ENCODE assay signal across 21 cellular contexts in the genomic region with DNA sequence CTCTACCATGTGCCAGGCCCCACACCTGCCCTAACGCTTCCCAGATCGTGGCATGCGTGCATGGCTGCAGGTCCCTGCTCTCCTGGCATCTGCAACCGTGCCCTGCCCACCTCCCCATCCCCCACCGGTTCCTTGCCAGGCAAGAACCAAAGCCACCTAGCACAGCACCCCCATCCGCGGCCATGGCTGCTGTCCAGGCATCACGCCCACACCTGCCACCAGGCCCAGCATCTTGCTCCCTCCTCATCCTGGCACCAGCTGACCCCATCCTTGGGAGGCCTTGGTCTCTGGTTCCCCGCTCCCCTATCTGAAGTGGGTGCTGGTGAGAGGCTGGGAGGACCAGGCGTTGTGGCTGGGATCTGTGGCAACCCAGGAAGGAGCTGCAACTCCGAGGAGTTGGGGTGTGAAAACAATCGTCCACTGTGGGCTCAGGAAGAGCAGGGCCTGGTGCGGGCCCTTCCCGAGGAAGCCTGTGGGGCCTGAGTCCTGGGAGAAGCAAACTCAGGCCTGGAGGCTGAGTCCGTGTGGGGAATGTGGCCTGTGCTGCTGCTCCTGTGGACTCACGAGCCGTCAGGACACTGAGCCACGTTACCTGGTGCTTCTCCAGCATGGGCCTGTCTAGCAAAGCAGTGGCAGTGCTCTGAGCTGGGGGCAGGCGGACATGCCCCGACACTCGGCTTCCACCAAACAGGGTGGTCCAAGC.
DNase-seq lines count a peak whose midpoint lies in the region; ATAC-seq, FAIRE-seq and TF ChIP-seq lines count a peak whose summit lies in the region.
"Had no signal": no experiment of that assay in that cellular context is flagged by ENCODE, and none has a peak within 500 bp of the region (broad histone marks: within the 10 kb centered on the region; RNA-seq: fewer than 3 reads in every experiment).

No MANE protein-coding gene starts in this region.

- H3K79me2 ChIP-seq in H1 (ENCODE audit: control insufficient read depth in 1 of 2, insufficient read depth in 2 of 2, low read length in 2 of 2) (no peaks in the 10 kb centered on the region), osteoblast (ENCODE audit: insufficient read depth, low read length) (no peaks in the 10 kb centered on the region), Karpas-422 (ENCODE audit: low read length) (no peaks in the 10 kb centered on the region)

- DNase-seq in activated T-cell treated with anti-CD3 and anti-CD28 coated beads, Interleukin-2, amount 50 U/mL, for 1 hour = peak; percentile 10
- DNase-seq in activated T-cell treated with anti-CD3 and anti-CD28 coated beads for 4 hours (no peak), H1 (ENCODE audit: low read depth in 1 of 2, low spot score in 2 of 2) (no peak), osteoblast (ENCODE audit: insufficient read length, low spot score, missing footprints) (peak; percentile 85), tibial artery (peak; percentile 9 to 59), Karpas-422 (no peak)
- DNase-seq: 8988T; CD4-positive, alpha-beta memory T cell; DMS153; DMS79; GDM1; GM23248; HCEC 1CT; IMR-90 had no signal

- H2BK5ac ChIP-seq in H1 (ENCODE audit: low read depth, low read length) = no peak overlapping the region

- no peaks in the 10 kb centered on the region for H3K36me3 ChIP-seq in H1 (ENCODE audit: control insufficient read depth in 2 of 4, insufficient read depth in 4 of 4, low read length in 3 of 4)
- H3K36me3 ChIP-seq in osteoblast (ENCODE audit: insufficient read depth, low read length) = no peaks in the 10 kb centered on the region
- H3K36me3 ChIP-seq in tibial artery = no peaks in the 10 kb centered on the region
- no peaks in the 10 kb centered on the region for H3K36me3 ChIP-seq in Karpas-422 (ENCODE audit: insufficient read depth, low read length)
- H3K36me3 ChIP-seq: BLaER1 had no signal

- H3K79me1 ChIP-seq in H1 (ENCODE audit: low read depth, low read length) = no peaks in the 10 kb centered on the region

- H3K4me2 ChIP-seq in H1 (ENCODE audit: insufficient read depth in 1 of 2, low read depth in 2 of 2, low read length in 2 of 2) = no peak overlapping the region
- H3K4me2 ChIP-seq in osteoblast (ENCODE audit: insufficient read depth, low read length) = no peak overlapping the region
- H3K4me2 ChIP-seq in Karpas-422 (ENCODE audit: low read depth, low read length, poor library complexity, severe bottlenecking) = no peak overlapping the region
- H3K4me2 ChIP-seq: BLaER1 had no signal

- H3K14ac ChIP-seq in H1 (ENCODE audit: insufficient read length) = no peak overlapping the region

- intact Hi-C loops in tibial artery (cut with DNase I; ENCODE audit: low total_unique reads) = no loop called here

- no peak overlapping the region for H4K5ac ChIP-seq in H1 (ENCODE audit: insufficient read length, low read depth, low read length)

- no peak for TF ChIP-seq CTCF in H1 (IDR thresholded peaks at IDR 0.05; ENCODE audit: control extremely low read depth in 1 of 3, insufficient read depth in 1 of 3, low read depth in 1 of 3, low read length in 3 of 3)
- no peak for TF ChIP-seq CTCF in osteoblast (IDR thresholded peaks at IDR 0.05; ENCODE audit: extremely low read depth, low read depth, low read length)
- no peak for TF ChIP-seq CTCF in tibial artery (IDR thresholded peaks at IDR 0.05)

- H3K18ac ChIP-seq in H1 (ENCODE audit: extremely low read depth, low read length) = no peak overlapping the region

- H3K9ac ChIP-seq in H1 (replicated peaks in 1 of 4; ENCODE audit: extremely low read depth in 1 of 4, low read depth in 3 of 4, low read length in 3 of 4) (no peak overlapping the region), Karpas-422 (ENCODE audit: low read length) (no peak overlapping the region)
- H3K9ac ChIP-seq: BLaER1, GM23248 had no signal

- H3K23me2 ChIP-seq in H1 (ENCODE audit: low read depth, low read length) = no peaks in the 10 kb centered on the region

- FAIRE-seq in H1 (lab: Jason Lieb, UNC) = no peak
- FAIRE-seq: GM12892, GM18507, H54 had no signal

- H2BK12ac ChIP-seq in H1 (ENCODE audit: low read depth, low read length) = no peak overlapping the region

- H3K27ac ChIP-seq in H1 (ENCODE audit: low read depth, low read length) = no peak overlapping the region
- H3K27ac ChIP-seq in osteoblast (ENCODE audit: low read depth, low read length) = no peak overlapping the region
- no peak overlapping the region for H3K27ac ChIP-seq in tibial artery
- no peak overlapping the region for H3K27ac ChIP-seq in Karpas-422 (ENCODE audit: low read length)
- H3K27ac ChIP-seq: BLaER1, GM23248, HL-60 had no signal

- POLR2A ChIA-PET in H1 (lab: Charles Lee; ENCODE audit: partially characterized antibody) = no interaction called here

- no peak overlapping the region for H3K4me3 ChIP-seq in H1 (ENCODE audit: extremely low read depth in 1 of 4, insufficient read depth in 2 of 4, low read depth in 3 of 4, low read length in 4 of 4)
- no peak overlapping the region for H3K4me3 ChIP-seq in osteoblast (ENCODE audit: insufficient read depth, low read length)
- H3K4me3 ChIP-seq in tibial artery = no peak overlapping the region
- H3K4me3 ChIP-seq in Karpas-422 (ENCODE audit: low read length) = no peak overlapping the region
- H3K4me3 ChIP-seq: BLaER1, GM23248 had no signal

- H3K27me3 ChIP-seq in H1 (replicated peaks in 1 of 4; ENCODE audit: control insufficient read depth in 3 of 4, extremely low read depth in 1 of 4, insufficient read depth in 3 of 4, low read length in 3 of 4) = no peaks in the 10 kb centered on the region
- no peaks in the 10 kb centered on the region for H3K27me3 ChIP-seq in osteoblast (ENCODE audit: insufficient read depth, low read length)
- H3K27me3 ChIP-seq in tibial artery = peaks cover 0 to 11% of the 10 kb centered on the region in 2 donors
- H3K27me3 ChIP-seq in Karpas-422 (ENCODE audit: low read length) = no peaks in the 10 kb centered on the region
- H3K27me3 ChIP-seq: BLaER1 had no signal

- H2BK120ac ChIP-seq in H1 (replicated peaks; ENCODE audit: low read depth, low read length) = no peak overlapping the region

- no peak overlapping the region for H3K23ac ChIP-seq in H1 (ENCODE audit: insufficient read length)

- WGBS in H1 (ENCODE audit: extremely low coverage in 1 of 2, insufficient coverage in 1 of 2, insufficient read length in 1 of 2, insufficient replicate concordance in 2 of 2, low coverage in 1 of 2, low lambda C conversion rate in 2 of 2, missing lambda C conversion rate in 1 of 2), 2 experiments = 90% methylated on average over 19 of the region's 21 CpGs; no CpG with 5 or more reads in 1 of the 2 experiments

- no peak overlapping the region for H3K4ac ChIP-seq in H1 (replicated peaks; ENCODE audit: insufficient read length, low read depth, low read length)

- H2BK15ac ChIP-seq in H1 (ENCODE audit: low read length) = no peak overlapping the region

- H3K9me2 ChIP-seq in Karpas-422 (replicated peaks; ENCODE audit: insufficient read depth, low read length) = no peaks in the 10 kb centered on the region

- TF ChIP-seq POLR2A in H1 (IDR thresholded peaks at IDR 0.05; ENCODE audit: control extremely low read depth in 1 of 2, low read depth in 2 of 2, low read length in 2 of 2) = no peak

- TF ChIP-seq EP300 in H1 (IDR thresholded peaks at IDR 0.05; ENCODE audit: borderline replicate concordance in 1 of 2, low read depth in 2 of 2, low read length in 2 of 2) = no peak

- H4K91ac ChIP-seq in H1 (replicated peaks; ENCODE audit: insufficient read length, low read length) = no peak overlapping the region

- H4K20me1 ChIP-seq in H1 (replicated peaks in 1 of 2; ENCODE audit: control insufficient read depth in 1 of 2, insufficient read depth in 2 of 2, low read length in 2 of 2) = no peaks in the 10 kb centered on the region
- no peaks in the 10 kb centered on the region for H4K20me1 ChIP-seq in osteoblast (ENCODE audit: insufficient read depth, low read length)
- no peaks in the 10 kb centered on the region for H4K20me1 ChIP-seq in Karpas-422 (ENCODE audit: insufficient read depth, low read depth, low read length)
- H4K20me1 ChIP-seq: BLaER1 had no signal

- H3K9me3 ChIP-seq in H1 (ENCODE audit: insufficient read depth in 2 of 2, low read depth in 1 of 2, low read length in 1 of 2) = no peaks in the 10 kb centered on the region
- H3K9me3 ChIP-seq in osteoblast (ENCODE audit: low read depth, low read length) = no peaks in the 10 kb centered on the region
- H3K9me3 ChIP-seq in tibial artery = peaks cover 0 to 3% (median 0%) of the 10 kb centered on the region in 3 donors
- no peaks in the 10 kb centered on the region for H3K9me3 ChIP-seq in Karpas-422 (ENCODE audit: low read length)
- H3K9me3 ChIP-seq: BLaER1 had no signal

- H2AK5ac ChIP-seq in H1 (ENCODE audit: low read depth, low read length) = 0 out of 2 replicates have a peak overlapping the region, but pooled peaks have one; percentile 65

- H2AFZ ChIP-seq in H1 (ENCODE audit: low read length) (no peak overlapping the region), osteoblast (ENCODE audit: low read length) (no peak overlapping the region), Karpas-422 (ENCODE audit: low read length) (no peak overlapping the region)
- H2AFZ ChIP-seq: GM23248 had no signal

- no peak overlapping the region for H4K8ac ChIP-seq in H1 (ENCODE audit: extremely low read depth, insufficient read depth, low read length)

- H2BK20ac ChIP-seq in H1 (ENCODE audit: low read length) = no peak overlapping the region; the same call in 1 of the 2 replicates

- CTCF ChIA-PET in H1 (lab: Charles Lee; ENCODE audit: partially characterized antibody) = interaction anchor here (1.6 to 1.9 kb wide), 2 partner anchors 14 kb away, joined by 3 to 7 read pairs; no protein-coding TSS in a partner anchor

- no peak for TF ChIP-seq RAD21 in H1 (IDR thresholded peaks at IDR 0.05 in 1 of 2, conservative IDR thresholded peaks at IDR 0.05 in 1 of 2; ENCODE audit: low read depth in 2 of 2, low read length in 2 of 2)

- ATAC-seq in GM21423 (IDR thresholded peaks at IDR 0.05; ENCODE audit: unreplicated experiment) = no peak
- no peak for ATAC-seq in GM19023 (IDR thresholded peaks at IDR 0.05; ENCODE audit: unreplicated experiment)

- H3K4me1 ChIP-seq in H1 (replicated peaks in 1 of 4; ENCODE audit: control insufficient read depth in 3 of 4, insufficient read depth in 4 of 4, low read length in 3 of 4) = peaks cover 0 to 3% (median 0%) of the 10 kb centered on the region in 4 experiments; a peak in 1 of 7 replicates
- H3K4me1 ChIP-seq in osteoblast (ENCODE audit: insufficient read depth, low read length) = no peaks in the 10 kb centered on the region
- no peaks in the 10 kb centered on the region for H3K4me1 ChIP-seq in tibial artery
- no peaks in the 10 kb centered on the region for H3K4me1 ChIP-seq in Karpas-422 (ENCODE audit: low read length)

- no peak overlapping the region for H3K56ac ChIP-seq in H1 (replicated peaks; ENCODE audit: insufficient read length, low read depth, low read length)

TF ChIP-seq in H1, 55 proteins besides CTCF, POLR2A, EP300 and RAD21 (continues in another document):
- TF ChIP-seq ZNF274 (IDR thresholded peaks at IDR 0.05; ENCODE audit: borderline replicate concordance, extremely low read depth, low read length) (no peak), SIN3A (conservative IDR thresholded peaks at IDR 0.05 in 1 of 2, IDR thresholded peaks at IDR 0.05 in 1 of 2; ENCODE audit: low read depth in 1 of 2, low read length in 2 of 2) (no peak), SP1 (IDR thresholded peaks at IDR 0.05; ENCODE audit: low read depth, low read length) (no peak), BCL11A (IDR thresholded peaks at IDR 0.05; ENCODE audit: low read depth in 2 of 2, low read length in 2 of 2) (no peak), ASH2L (IDR thresholded peaks at IDR 0.05; ENCODE audit: low read length) (no peak)

Comparison
In these comparisons a context has a peak if more than half of its experiments do, and no peak if none do; other contexts are left out.
1. DNase-seq: peak in activated T-cell treated with anti-CD3 and anti-CD28 coated beads, Interleukin-2, amount 50 U/mL, for 1 hour (single experiment), osteoblast (single experiment) and tibial artery (2 of 2); none in activated T-cell treated with anti-CD3 and anti-CD28 coated beads for 4 hours (single experiment), H1 (0 of 2) and Karpas-422 (single experiment).